ENCODE assay signal across 27 cellular contexts in the genomic region with DNA sequence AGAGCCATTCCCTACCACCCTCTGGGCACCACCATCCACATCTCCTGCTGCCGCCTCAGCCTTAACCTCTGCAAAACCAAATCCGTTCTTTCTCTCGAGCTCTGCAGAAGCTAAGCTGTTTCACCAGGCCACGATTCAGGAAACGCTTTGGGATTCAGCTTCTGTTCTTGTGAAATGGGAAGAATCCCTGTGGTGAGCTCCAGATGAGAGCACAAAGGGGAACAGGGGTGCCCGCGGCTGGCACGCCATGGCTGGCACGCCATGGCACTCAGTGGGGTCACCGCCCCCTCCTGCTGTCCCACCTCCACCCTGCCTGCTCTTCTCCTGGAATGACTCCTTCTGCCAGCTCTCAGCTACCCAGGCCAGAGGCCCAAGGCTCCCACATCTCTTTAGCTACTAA. TPM values are rescaled to one million over a fixed set of nuclear protein-coding genes. Genes with fewer than 3 reads are reported as not detected.
A peak's percentile ranks its signal among the peaks of the same experiment; 100 is the strongest.
DNase-seq lines count a peak whose midpoint lies in the region; TF ChIP-seq lines count a peak whose summit lies in the region.
"Had no signal": no experiment of that assay in that cellular context is flagged by ENCODE, and none has a peak within 500 bp of the region (broad histone marks: within the 10 kb centered on the region; RNA-seq: fewer than 3 reads in every experiment).

No MANE protein-coding gene starts in this region.

- H3K79me2 ChIP-seq in osteoblast (ENCODE audit: insufficient read depth, low read length) = no peaks in the 10 kb centered on the region

- peak overlapping the region; percentile 20; the same call in 1 of the 2 replicates for H3K27ac ChIP-seq in BLaER1
- no peak overlapping the region for H3K27ac ChIP-seq in osteoblast (ENCODE audit: low read depth, low read length)
- H3K27ac ChIP-seq: C4-2B, Peyer's patch, SJCRH30 had no signal

- H3K4me1 ChIP-seq in BLaER1 = peaks cover 80% of the 10 kb centered on the region
- peaks cover under 1% of the 10 kb centered on the region for H3K4me1 ChIP-seq in osteoblast (ENCODE audit: insufficient read depth, low read length)
- H3K4me1 ChIP-seq: SJCRH30 had no signal

- H3K4me2 ChIP-seq in BLaER1 (peak overlapping the region; percentile 57; the same call in 1 of the 2 replicates), osteoblast (ENCODE audit: insufficient read depth, low read length) (no peak overlapping the region)
- H3K4me2 ChIP-seq: GM23338 had no signal

- peaks cover 61% of the 10 kb centered on the region for H3K4me1 Mint-ChIP-seq in dendritic cell treated with granulocyte-macrophage colony-stimulating factor and Interleukin-4, amounts not matched to agents 40 ng/mL and 50 ng/mL, for 4 days (ENCODE audit: low read depth)

- TF ChIP-seq CTCF in osteoblast (IDR thresholded peaks at IDR 0.05; ENCODE audit: extremely low read depth, low read depth, low read length) = no peak

- H3K36me3 ChIP-seq in BLaER1 (peaks cover 38% of the 10 kb centered on the region), H7 (replicated peaks; ENCODE audit: control insufficient read depth, insufficient read depth, low read length) (no peaks in the 10 kb centered on the region; the same call in none of the 2 replicates), osteoblast (ENCODE audit: insufficient read depth, low read length) (no peaks in the 10 kb centered on the region)
- H3K36me3 ChIP-seq: SJCRH30 had no signal

- peak overlapping the region; percentile 20 for H3K4me3 Mint-ChIP-seq in dendritic cell treated with granulocyte-macrophage colony-stimulating factor and Interleukin-4, amounts not matched to agents 40 ng/mL and 50 ng/mL, for 4 days
- H3K4me3 Mint-ChIP-seq: CD8-positive, alpha-beta memory T cell; GM23338 had no signal

- H3K27me3 Mint-ChIP-seq in dendritic cell treated with granulocyte-macrophage colony-stimulating factor and Interleukin-4, amounts not matched to agents 40 ng/mL and 50 ng/mL, for 4 days = no peaks in the 10 kb centered on the region

- H3K9ac ChIP-seq in BLaER1 = no peak overlapping the region

- no peaks in the 10 kb centered on the region for H3K9me3 Mint-ChIP-seq in dendritic cell treated with granulocyte-macrophage colony-stimulating factor and Interleukin-4, amounts not matched to agents 40 ng/mL and 50 ng/mL, for 4 days
- H3K9me3 Mint-ChIP-seq: CD8-positive, alpha-beta memory T cell had no signal

- intact Hi-C loops in dendritic cell treated with granulocyte-macrophage colony-stimulating factor and Interleukin-4, amounts not matched to agents 40 ng/mL and 50 ng/mL, for 4 days (cut with micrococcal nuclease) = no loop called here

- no peaks in the 10 kb centered on the region for H4K20me1 ChIP-seq in BLaER1
- peaks cover 3% of the 10 kb centered on the region for H4K20me1 ChIP-seq in osteoblast (ENCODE audit: insufficient read depth, low read length)

- DNase-seq in H7 = peak; percentile 30
- peak; percentile 18 for DNase-seq in osteoblast (ENCODE audit: insufficient read length, low spot score, missing footprints)
- no peak for DNase-seq in G401 (ENCODE audit: low spot score)
- DNase-seq in epidermal melanocyte (ENCODE audit: insufficient read length, low spot score) = no peak
- DNase-seq in SIG-M5 treated with dmso at 0.1 percent for 504 hours (lab: John Stamatoyannopoulos, UW; ENCODE audit: unreplicated experiment) = no peak
- DNase-seq: AML-193; CD8-positive, alpha-beta memory T cell; DMS 273 treated with DMSO at 0.1 percent for 48 hours; DMS79; EL; GF-D8; HCEC 1CT; NCI-H1048; NCI-H1417; NCI-H1694; NCI-H2029 treated with DMSO at 0.1 percent for 48 hours; NCI-H2171; NCI-H226; NCI-H510A; NCI-H69; OCI-M1; Peyer's patch; SJCRH30 had no signal

- peaks cover 79% of the 10 kb centered on the region for H3K36me3 Mint-ChIP-seq in dendritic cell treated with granulocyte-macrophage colony-stimulating factor and Interleukin-4, amounts not matched to agents 40 ng/mL and 50 ng/mL, for 4 days (ENCODE audit: low read depth)
- H3K36me3 Mint-ChIP-seq: CD8-positive, alpha-beta memory T cell had no signal

- in situ Hi-C loops in G401 (cut with HindIII; ENCODE audit: low sequenced_read_pairs) = no loop called here

- H3K9me3 ChIP-seq in BLaER1 (0 out of 2 replicates have a peak, but pooled peaks cover 1% of the 10 kb centered on the region), osteoblast (ENCODE audit: low read depth, low read length) (no peaks in the 10 kb centered on the region)
- H3K9me3 ChIP-seq: Peyer's patch, SJCRH30 had no signal

- no peaks in the 10 kb centered on the region for H3K27me3 ChIP-seq in BLaER1
- no peaks in the 10 kb centered on the region for H3K27me3 ChIP-seq in H7 (ENCODE audit: control insufficient read depth, insufficient read depth, low read length)
- H3K27me3 ChIP-seq in osteoblast (ENCODE audit: insufficient read depth, low read length) = no peaks in the 10 kb centered on the region
- H3K27me3 ChIP-seq: Peyer's patch, SJCRH30 had no signal

- no peak overlapping the region for H3K4me3 ChIP-seq in BLaER1
- H3K4me3 ChIP-seq in H7 (ENCODE audit: insufficient read depth, low read depth, low read length) = no peak overlapping the region
- no peak overlapping the region for H3K4me3 ChIP-seq in osteoblast (ENCODE audit: insufficient read depth, low read length)
- H3K4me3 ChIP-seq: GM23338, Peyer's patch, SJCRH30 had no signal

- peak overlapping the region; percentile 81 for H3K27ac Mint-ChIP-seq in dendritic cell treated with granulocyte-macrophage colony-stimulating factor and Interleukin-4, amounts not matched to agents 40 ng/mL and 50 ng/mL, for 4 days
- H3K27ac Mint-ChIP-seq: GM23338 had no signal

- H2AFZ ChIP-seq in osteoblast (ENCODE audit: low read length) = no peak overlapping the region
- H2AFZ ChIP-seq: GM23338 had no signal

RNA-seq across cellular contexts. Expression of gene QPRT, which starts 5.7 kb away (rescaled TPM):
- total RNA-seq in H7 (2014; rRNA removed; shearing (Covaris generic)) = 165 and 173 TPM in 2 replicates
- 18.0 and 19.5 TPM in 2 replicates for total RNA-seq in osteoblast
- 96.6 and 105 TPM in 2 replicates for total RNA-seq in G401 (2014; rRNA removed; shearing (Covaris generic))

RNA-seq across cellular contexts. Expression of gene SPN, which starts 21.6 kb away (rescaled TPM):
- 0.48 and 0.59 TPM in 2 replicates for total RNA-seq in H7 (2014; rRNA removed; shearing (Covaris generic))
- under 0.01 TPM in 1 of 2 replicates, not detected in the other for total RNA-seq in osteoblast
- total RNA-seq in G401 (2014; rRNA removed; shearing (Covaris generic)) = 0.37 TPM in 1 of 2 replicates, not detected in the other

Comparison
In these comparisons a context has a peak if more than half of its experiments do, and no peak if none do; other contexts are left out.
1. DNase-seq: peak in H7 (single experiment) and osteoblast (single experiment); none in G401 (single experiment), epidermal melanocyte (single experiment) and SIG-M5 treated with dmso at 0.1 percent for 504 hours (single experiment).